1 cellular context compared by ENCODE assay signal in the genomic region with DNA sequence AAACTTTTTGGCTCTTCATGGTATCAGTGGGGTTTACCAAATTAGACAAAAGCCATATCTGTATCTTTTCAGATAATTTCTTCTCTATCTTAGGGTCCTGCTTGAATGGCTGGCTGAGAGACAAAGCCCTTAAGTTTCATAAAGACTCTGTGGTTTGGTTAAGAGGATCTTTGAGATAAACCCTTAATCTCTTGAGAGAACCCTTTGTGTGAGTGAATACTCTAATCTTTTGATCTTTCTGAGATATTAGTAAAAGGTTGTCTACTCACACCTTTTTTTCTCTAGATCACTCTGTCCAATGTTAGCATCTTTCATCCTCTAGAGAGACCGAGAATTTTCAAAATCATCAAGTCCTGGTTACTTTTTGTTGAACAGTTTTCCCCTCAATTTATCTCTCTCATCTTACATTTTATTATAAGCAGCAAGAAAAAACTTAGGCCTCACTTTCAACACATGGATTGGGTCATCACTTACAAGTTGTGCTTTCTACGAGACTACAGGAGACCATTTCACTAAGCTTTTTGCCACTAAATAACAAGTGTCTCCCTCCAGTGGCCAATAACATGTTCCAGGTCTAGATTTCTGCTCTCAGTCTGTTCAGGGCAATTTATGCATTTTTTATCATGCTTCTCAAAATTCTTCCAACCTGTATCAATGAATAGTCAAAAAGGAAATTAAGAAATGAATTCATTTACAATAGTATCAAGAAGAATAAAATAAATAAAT.
TF ChIP-seq lines count a peak whose summit lies in the region.

No MANE protein-coding gene starts in this region.

TF ChIP-seq in HepG2, 621 proteins besides CTCF, POLR2A, EP300 and RAD21:
- peak; percentile 44 for TF ChIP-seq STAG1 (CRISPR knock-in tag; IDR thresholded peaks at IDR 0.05)
- no peak for TF ChIP-seq MBNL3 (CRISPR knock-in tag; conservative IDR thresholded peaks at IDR 0.05)
- peak; percentile 53 for TF ChIP-seq SMC3 (IDR thresholded peaks at IDR 0.05; ENCODE audit: low read length)
